In the genomic region with DNA sequence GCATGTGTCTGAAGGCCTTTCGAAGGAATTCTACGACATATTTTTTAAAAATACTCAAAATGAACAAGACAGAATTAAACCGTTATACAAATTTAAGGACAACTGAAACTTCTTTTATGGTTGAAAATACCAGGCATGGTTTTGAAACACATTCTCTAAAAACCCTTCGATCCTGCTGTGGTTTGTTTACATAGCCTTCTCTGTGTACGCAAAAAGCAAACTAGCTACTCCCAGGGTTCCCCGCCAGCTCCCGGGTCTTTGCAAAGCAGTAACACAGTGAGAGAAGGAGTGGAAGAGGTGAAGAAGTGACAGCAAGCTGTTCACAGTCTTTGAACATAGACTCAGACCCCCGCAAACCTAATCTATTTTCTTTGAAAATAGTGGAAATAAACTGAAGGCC, we compare ENCODE assay signal across 12 cellular contexts. TPM values are rescaled to one million over a fixed set of nuclear protein-coding genes. Genes with fewer than 3 reads are reported as not detected.
A peak's percentile ranks its signal among the peaks of the same experiment; 100 is the strongest.
DNase-seq lines count a peak whose midpoint lies in the region; ATAC-seq and TF ChIP-seq lines count a peak whose summit lies in the region.
"Had no signal": no experiment of that assay in that cellular context is flagged by ENCODE, and none has a peak within 500 bp of the region (broad histone marks: within the 10 kb centered on the region; RNA-seq: fewer than 3 reads in every experiment).

No MANE protein-coding gene starts in this region.

- H4K12ac ChIP-seq in trophoblast cell (ENCODE audit: low read depth, low read length), result no peak overlapping the region

- H3K23ac ChIP-seq in trophoblast cell (ENCODE audit: low read length), result no peak overlapping the region

- H3K36me3 ChIP-seq in KOPT-K1 (ENCODE audit: insufficient read depth, low read length) (no peaks in the 10 kb centered on the region), breast epithelium (no peaks in the 10 kb centered on the region), trophoblast cell (ENCODE audit: control insufficient read depth in 1 of 2, insufficient read depth in 2 of 2, low read length in 2 of 2) (peaks cover 2 to 4% of the 10 kb centered on the region in 2 experiments)
- H3K36me3 ChIP-seq: MG63 had no signal

- H3K4ac ChIP-seq in trophoblast cell (ENCODE audit: low read depth, low read length), result no peak overlapping the region

- H3K9ac ChIP-seq in trophoblast cell (ENCODE audit: low read length), result no peak overlapping the region

- H3K4me3 Mint-ChIP-seq in nephron progenitor cell, result no peak overlapping the region

- peaks cover 13% of the 10 kb centered on the region for H3K27me3 Mint-ChIP-seq in nephron progenitor cell (ENCODE audit: low read depth, poor library complexity)

- no peak overlapping the region for H2BK5ac ChIP-seq in trophoblast cell (ENCODE audit: low read depth, low read length, poor library complexity)

- no peak for ATAC-seq in HG02938 (IDR thresholded peaks at IDR 0.05; ENCODE audit: unreplicated experiment)

- H3K27me3 ChIP-seq in breast epithelium, result no peaks in the 10 kb centered on the region
- H3K27me3 ChIP-seq in trophoblast cell (ENCODE audit: insufficient read depth, low read length), result no peaks in the 10 kb centered on the region
- H3K27me3 ChIP-seq: MG63, tibial nerve had no signal

- no peak overlapping the region for H4K91ac ChIP-seq in trophoblast cell (ENCODE audit: low read depth, low read length)

- H3K27ac Mint-ChIP-seq in nephron progenitor cell, result peak overlapping the region; percentile 85

- peak overlapping the region; percentile 95 for H3K27ac ChIP-seq in KOPT-K1 (ENCODE audit: low read depth, low read length, poor library complexity, severe bottlenecking)
- H3K27ac ChIP-seq in breast epithelium, result peak overlapping the region; percentile 27 to 48
- no peak overlapping the region for H3K27ac ChIP-seq in trophoblast cell (ENCODE audit: low read depth, low read length)
- H3K27ac ChIP-seq: VCaP had no signal

- H2BK120ac ChIP-seq in trophoblast cell (ENCODE audit: insufficient read depth, low read length, poor library complexity), result no peak overlapping the region

- peak; percentile 15 for DNase-seq in NCI-H748 (lab: John Stamatoyannopoulos, UW; ENCODE audit: unreplicated experiment)
- DNase-seq in NCI-H748 treated with DMSO at 0.1 percent for 48 hours (lab: John Stamatoyannopoulos, UW), result no peak
- DNase-seq in breast epithelium (ENCODE audit: low spot score in 2 of 2), result no peak
- no peak for DNase-seq in nephron progenitor cell
- DNase-seq in trophoblast cell, result no peak
- no peak for DNase-seq in NOMO-1 (lab: John Stamatoyannopoulos, UW; ENCODE audit: unreplicated experiment in 2 of 2)
- DNase-seq: MG63, SHP77 had no signal

- H3K4me1 ChIP-seq in breast epithelium (peaks cover 0 to 27% of the 10 kb centered on the region in 2 donors), trophoblast cell (ENCODE audit: control insufficient read depth in 1 of 2, insufficient read depth in 2 of 2, low read length in 2 of 2) (peaks cover 0 to 5% of the 10 kb centered on the region in 2 experiments)

- H3K4me1 Mint-ChIP-seq in nephron progenitor cell, result peaks cover 42% of the 10 kb centered on the region

- no peak overlapping the region for H3K14ac ChIP-seq in trophoblast cell (ENCODE audit: low read length)

- no peak overlapping the region for H3K18ac ChIP-seq in trophoblast cell (ENCODE audit: low read length)

- H3K79me2 ChIP-seq in trophoblast cell (ENCODE audit: control insufficient read depth, insufficient read depth, low read length, poor library complexity), result no peaks in the 10 kb centered on the region

- H3K36me3 Mint-ChIP-seq in nephron progenitor cell (ENCODE audit: low read depth), result peaks cover 4% of the 10 kb centered on the region

- H3K4me2 ChIP-seq in trophoblast cell (ENCODE audit: low read length), result no peak overlapping the region

- no peaks in the 10 kb centered on the region for H3K9me3 ChIP-seq in KOPT-K1 (ENCODE audit: insufficient read depth, low read length, poor library complexity, severe bottlenecking)
- no peaks in the 10 kb centered on the region for H3K9me3 ChIP-seq in breast epithelium
- peaks cover 10% of the 10 kb centered on the region for H3K9me3 ChIP-seq in trophoblast cell (ENCODE audit: insufficient read depth, low read depth, low read length)
- H3K9me3 ChIP-seq: MG63 had no signal

- no peak overlapping the region for H4K8ac ChIP-seq in trophoblast cell (ENCODE audit: low read depth, low read length)

- no peak for TF ChIP-seq POLR2A in breast epithelium (IDR thresholded peaks at IDR 0.05)

- no peaks in the 10 kb centered on the region for H3K79me1 ChIP-seq in trophoblast cell (ENCODE audit: low read length)

- no CpG with 5 or more reads among the region's 8 CpGs for WGBS in trophoblast cell (ENCODE audit: extremely low coverage, insufficient coverage, insufficient read length)

- H2AFZ ChIP-seq in trophoblast cell (ENCODE audit: insufficient read depth, low read length, poor library complexity), result no peak overlapping the region

- intact Hi-C loops in breast epithelium (cut with DNase I; ENCODE audit: low total_unique reads), result no loop called here

- H2AK5ac ChIP-seq in trophoblast cell (ENCODE audit: low read length), result no peak overlapping the region

- TF ChIP-seq CTCF in breast epithelium (IDR thresholded peaks at IDR 0.05) (no peak), nephron progenitor cell (IDR thresholded peaks at IDR 0.05) (no peak)

- peaks cover 31% of the 10 kb centered on the region for H3K9me3 Mint-ChIP-seq in nephron progenitor cell

- H2BK12ac ChIP-seq in trophoblast cell (ENCODE audit: low read length), result no peak overlapping the region

- H3K4me3 ChIP-seq in breast epithelium (no peak overlapping the region), trophoblast cell (ENCODE audit: low read depth, low read length) (no peak overlapping the region)
- H3K4me3 ChIP-seq: MG63, tibial nerve had no signal

RNA-seq across cellular contexts. Expression of a gene that starts 2.2 kb away (rescaled TPM):
- total RNA-seq in breast epithelium, result 100 to 1,000 TPM in 2 of 3 donors, 10 to 100 TPM in 1; 36.6 to 169 (median 166) TPM
- 12.1 and 12.5 TPM in 2 replicates for polyA plus RNA-seq in trophoblast cell (2013)
